In genomic region chr22:18013436-18013835, GRCh38 we compare ENCODE assay signal across 25 cellular contexts.
"Had no signal": no experiment of that assay in that cellular context is flagged by ENCODE, and none has a peak within 500 bp of the region (broad histone marks: within the 10 kb centered on the region; RNA-seq: fewer than 3 reads in every experiment).

No MANE protein-coding gene starts in this region.

- DNase-seq: dermis blood vessel endothelial cell; effector memory CD4-positive, alpha-beta T cell; heart left ventricle; kidney; sigmoid colon; stimulated activated CD4-positive, alpha-beta T cell treated with anti-CD3 and anti-CD28 coated beads, Interleukin-15, amount 100 ng/mL, for 24 hours; stimulated activated CD4-positive, alpha-beta T cell treated with anti-CD3 and anti-CD28 coated beads, Interleukin-2, amount 100 ng/mL, for 48 hours; stimulated activated naive CD4-positive, alpha-beta T cell; stomach; thyroid gland; trophoblast cell had no signal

- H3K36me3 Mint-ChIP-seq: memory B cell; natural killer cell treated with Interleukin-12 subunit alpha and Interleukin-12 subunit beta and Interleukin-15 and Interleukin-18, amount 100 ng/mL, for 72 hours had no signal

- H3K9ac ChIP-seq: parathyroid adenoma had no signal

- H3K27me3 ChIP-seq: esophagus muscularis mucosa, foreskin keratinocyte, gastroesophageal sphincter, heart left ventricle, hepatocyte, neutrophil, sigmoid colon, stomach, thyroid gland, vagina had no signal

- H3K27ac ChIP-seq: coronary artery, esophagus muscularis mucosa, foreskin keratinocyte, gastroesophageal sphincter, heart left ventricle, hepatocyte, neutrophil, parathyroid adenoma, skin epidermis, stomach, thyroid gland, vagina had no signal

- H3K79me2 ChIP-seq: hepatocyte, parathyroid adenoma had no signal

- H3K9me3 ChIP-seq: esophagus muscularis mucosa, gastroesophageal sphincter, heart left ventricle, neutrophil, sigmoid colon, stomach, thyroid gland, vagina had no signal

- H3K27me3 Mint-ChIP-seq: memory B cell had no signal

- H3K4me3 Mint-ChIP-seq: memory B cell; natural killer cell treated with Interleukin-12 subunit alpha and Interleukin-12 subunit beta and Interleukin-15 and Interleukin-18, amount 100 ng/mL, for 72 hours; neural crest cell had no signal

- H2AFZ ChIP-seq: hepatocyte, parathyroid adenoma had no signal

- H3K4me1 ChIP-seq: gastroesophageal sphincter, parathyroid adenoma, stomach, thyroid gland, vagina had no signal

- H3K4me2 ChIP-seq: hepatocyte had no signal

- H3K27ac Mint-ChIP-seq: memory B cell, progenitor cell of endocrine pancreas had no signal

- H3K36me3 ChIP-seq: esophagus muscularis mucosa, gastroesophageal sphincter, heart left ventricle, neutrophil, sigmoid colon, stomach, thyroid gland, vagina had no signal

- H3K4me3 ChIP-seq: coronary artery, esophagus muscularis mucosa, gastroesophageal sphincter, heart left ventricle, hepatocyte, lung, sigmoid colon, skin epidermis, stomach, thyroid gland, vagina had no signal

- H3K9me3 Mint-ChIP-seq: memory B cell; natural killer cell treated with Interleukin-12 subunit alpha and Interleukin-12 subunit beta and Interleukin-15 and Interleukin-18, amount 100 ng/mL, for 72 hours; neural crest cell had no signal
